Comparison of ENCODE assay signal across 10 cellular contexts in the genomic region with DNA sequence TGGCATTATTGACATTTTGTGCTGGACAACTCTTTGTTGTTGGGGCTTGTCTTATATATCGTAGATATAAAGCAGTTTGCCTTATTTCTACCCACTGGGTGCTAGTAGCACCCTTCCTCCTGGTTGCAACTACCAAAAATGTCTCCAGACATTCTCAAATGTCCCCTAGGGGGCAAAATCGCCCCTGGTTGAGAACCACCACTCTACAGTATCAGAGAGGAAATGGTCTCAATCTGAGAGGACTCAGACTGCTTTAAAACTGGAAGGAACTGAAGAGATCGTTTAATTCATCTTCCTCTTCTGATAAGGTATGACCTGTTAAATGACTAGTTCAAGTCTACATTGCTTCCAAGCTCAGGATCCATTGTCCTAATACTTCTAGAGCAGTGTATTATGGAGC. TPM values are rescaled to one million over a fixed set of nuclear protein-coding genes. Genes with fewer than 3 reads are reported as not detected.
DNase-seq lines count a peak whose midpoint lies in the region; ATAC-seq and TF ChIP-seq lines count a peak whose summit lies in the region.
"Had no signal": no experiment of that assay in that cellular context is flagged by ENCODE, and none has a peak within 500 bp of the region (broad histone marks: within the 10 kb centered on the region; RNA-seq: fewer than 3 reads in every experiment).

No MANE protein-coding gene starts in this region.

- TF ChIP-seq CTCF in WTC11 (IDR thresholded peaks at IDR 0.05): 0 out of 2 replicates have a peak, but pooled peaks have one; percentile 25

- H3K4me1 Mint-ChIP-seq in activated naive CD4-positive, alpha-beta T cell treated with anti-CD3 and anti-CD28 coated beads, Interleukin-2, amount 10 ng/mL, durations not matched to agents 7 days and 5 days: no peaks in the 10 kb centered on the region
- H3K4me1 Mint-ChIP-seq in WTC11: peaks cover 44% of the 10 kb centered on the region
- H3K4me1 Mint-ChIP-seq in stimulated activated effector memory CD8-positive, alpha-beta T cell treated with anti-CD3 and anti-CD28 coated beads, Interleukin-12 subunit alpha, Interleukin-12 subunit beta, amount 100 ng/mL, for 72 hours: no peaks in the 10 kb centered on the region

- no peaks in the 10 kb centered on the region for H3K9me3 Mint-ChIP-seq in activated naive CD4-positive, alpha-beta T cell treated with anti-CD3 and anti-CD28 coated beads, Interleukin-2, amount 10 ng/mL, durations not matched to agents 7 days and 5 days
- H3K9me3 Mint-ChIP-seq in WTC11: no peaks in the 10 kb centered on the region
- H3K9me3 Mint-ChIP-seq in stimulated activated effector memory CD8-positive, alpha-beta T cell treated with anti-CD3 and anti-CD28 coated beads, Interleukin-12 subunit alpha, Interleukin-12 subunit beta, amount 100 ng/mL, for 72 hours: no peaks in the 10 kb centered on the region

- no peak overlapping the region for H3K4me3 Mint-ChIP-seq in activated naive CD4-positive, alpha-beta T cell treated with anti-CD3 and anti-CD28 coated beads, Interleukin-2, amount 10 ng/mL, durations not matched to agents 7 days and 5 days
- no peak overlapping the region for H3K4me3 Mint-ChIP-seq in WTC11
- H3K4me3 Mint-ChIP-seq in stimulated activated effector memory CD8-positive, alpha-beta T cell treated with anti-CD3 and anti-CD28 coated beads, Interleukin-12 subunit alpha, Interleukin-12 subunit beta, amount 100 ng/mL, for 72 hours: no peak overlapping the region

- H3K36me3 Mint-ChIP-seq in activated naive CD4-positive, alpha-beta T cell treated with anti-CD3 and anti-CD28 coated beads, Interleukin-2, amount 10 ng/mL, durations not matched to agents 7 days and 5 days: no peaks in the 10 kb centered on the region
- no peaks in the 10 kb centered on the region for H3K36me3 Mint-ChIP-seq in WTC11
- H3K36me3 Mint-ChIP-seq in stimulated activated effector memory CD8-positive, alpha-beta T cell treated with anti-CD3 and anti-CD28 coated beads, Interleukin-12 subunit alpha, Interleukin-12 subunit beta, amount 100 ng/mL, for 72 hours: no peaks in the 10 kb centered on the region

- no peak overlapping the region for H3K27ac Mint-ChIP-seq in activated naive CD4-positive, alpha-beta T cell treated with anti-CD3 and anti-CD28 coated beads, Interleukin-2, amount 10 ng/mL, durations not matched to agents 7 days and 5 days
- H3K27ac Mint-ChIP-seq in WTC11: no peak overlapping the region
- H3K27ac Mint-ChIP-seq in stimulated activated effector memory CD8-positive, alpha-beta T cell treated with anti-CD3 and anti-CD28 coated beads, Interleukin-12 subunit alpha, Interleukin-12 subunit beta, amount 100 ng/mL, for 72 hours: no peak overlapping the region

- DNase-seq in activated naive CD4-positive, alpha-beta T cell treated with anti-CD3 and anti-CD28 coated beads, Interleukin-2, amount 10 ng/mL, durations not matched to agents 7 days and 5 days: peak; percentile 27
- DNase-seq in activated naive CD4-positive, alpha-beta T cell treated with anti-CD3 and anti-CD28 coated beads, Interleukin-2, amount 50 U/mL, for 16 hours: no peak
- DNase-seq in WTC11 (ENCODE audit: low spot score) (peak; percentile 41), NCI-H128 (lab: John Stamatoyannopoulos, UW; ENCODE audit: unreplicated experiment) (no peak), HuH-7 (ENCODE audit: low spot score) (no peak)
- DNase-seq in stimulated activated effector memory CD8-positive, alpha-beta T cell treated with anti-CD3 and anti-CD28 coated beads, Interleukin-12 subunit alpha, Interleukin-12 subunit beta, amount 100 ng/mL, for 72 hours (ENCODE audit: low spot score in 2 of 2): no peak
- DNase-seq: NCI-H2171, T-helper 9 cell had no signal

- POLR2A ChIA-PET in WTC11 (lab: Charles Lee): no interaction called here

- no peaks in the 10 kb centered on the region for H3K27me3 Mint-ChIP-seq in activated naive CD4-positive, alpha-beta T cell treated with anti-CD3 and anti-CD28 coated beads, Interleukin-2, amount 10 ng/mL, durations not matched to agents 7 days and 5 days
- peaks cover 10% of the 10 kb centered on the region; the same call in 1 of the 2 replicates for H3K27me3 Mint-ChIP-seq in WTC11 (ENCODE audit: low read depth)

- ATAC-seq in HG02852 (IDR thresholded peaks at IDR 0.05; ENCODE audit: unreplicated experiment): peak; percentile 51
- peak; percentile 88 for ATAC-seq in WTC11
- ATAC-seq in stimulated activated effector memory CD8-positive, alpha-beta T cell treated with anti-CD3 and anti-CD28 coated beads, Interleukin-12 subunit alpha, Interleukin-12 subunit beta, amount 100 ng/mL, for 72 hours: peak; percentile 40
- ATAC-seq in HG02678 (IDR thresholded peaks at IDR 0.05; ENCODE audit: unreplicated experiment): no peak

- CTCF ChIA-PET in activated naive CD4-positive, alpha-beta T cell treated with anti-CD3 and anti-CD28 coated beads, Interleukin-2, amount 10 ng/mL, durations not matched to agents 7 days and 5 days (lab: Charles Lee): interaction anchor here (0.8 kb wide), 1 partner anchor 62 kb away, joined by 4 read pairs; no protein-coding TSS in a partner anchor
- CTCF ChIA-PET in WTC11 (lab: Charles Lee): interaction anchor here (0.7 to 1.5 kb wide), 8 partner anchors 10 to 215 kb away, joined by 3 to 7 read pairs (median 3); no protein-coding TSS in a partner anchor

TF ChIP-seq in WTC11, 78 proteins besides CTCF, POLR2A, EP300 and RAD21:
- no peak for TF ChIP-seq CREM (CRISPR knock-in tag; IDR thresholded peaks at IDR 0.05)
- no peak for TF ChIP-seq ZNF121 (CRISPR knock-in tag; IDR thresholded peaks at IDR 0.05)
- TF ChIP-seq, protein P1, sequence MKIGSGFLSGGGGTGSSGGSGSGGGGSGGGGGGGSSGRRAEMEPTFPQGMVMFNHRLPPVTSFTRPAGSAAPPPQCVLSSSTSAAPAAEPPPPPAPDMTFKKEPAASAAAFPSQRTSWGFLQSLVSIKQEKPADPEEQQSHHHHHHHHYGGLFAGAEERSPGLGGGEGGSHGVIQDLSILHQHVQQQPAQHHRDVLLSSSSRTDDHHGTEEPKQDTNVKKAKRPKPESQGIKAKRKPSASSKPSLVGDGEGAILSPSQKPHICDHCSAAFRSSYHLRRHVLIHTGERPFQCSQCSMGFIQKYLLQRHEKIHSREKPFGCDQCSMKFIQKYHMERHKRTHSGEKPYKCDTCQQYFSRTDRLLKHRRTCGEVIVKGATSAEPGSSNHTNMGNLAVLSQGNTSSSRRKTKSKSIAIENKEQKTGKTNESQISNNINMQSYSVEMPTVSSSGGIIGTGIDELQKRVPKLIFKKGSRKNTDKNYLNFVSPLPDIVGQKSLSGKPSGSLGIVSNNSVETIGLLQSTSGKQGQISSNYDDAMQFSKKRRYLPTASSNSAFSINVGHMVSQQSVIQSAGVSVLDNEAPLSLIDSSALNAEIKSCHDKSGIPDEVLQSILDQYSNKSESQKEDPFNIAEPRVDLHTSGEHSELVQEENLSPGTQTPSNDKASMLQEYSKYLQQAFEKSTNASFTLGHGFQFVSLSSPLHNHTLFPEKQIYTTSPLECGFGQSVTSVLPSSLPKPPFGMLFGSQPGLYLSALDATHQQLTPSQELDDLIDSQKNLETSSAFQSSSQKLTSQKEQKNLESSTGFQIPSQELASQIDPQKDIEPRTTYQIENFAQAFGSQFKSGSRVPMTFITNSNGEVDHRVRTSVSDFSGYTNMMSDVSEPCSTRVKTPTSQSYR (CRISPR knock-in tag; IDR thresholded peaks at IDR 0.05): no peak
- TF ChIP-seq, protein P2, sequence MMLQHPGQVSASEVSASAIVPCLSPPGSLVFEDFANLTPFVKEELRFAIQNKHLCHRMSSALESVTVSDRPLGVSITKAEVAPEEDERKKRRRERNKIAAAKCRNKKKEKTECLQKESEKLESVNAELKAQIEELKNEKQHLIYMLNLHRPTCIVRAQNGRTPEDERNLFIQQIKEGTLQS (CRISPR knock-in tag; conservative IDR thresholded peaks at IDR 0.05): no peak
- TF ChIP-seq NR2C2 (CRISPR knock-in tag; IDR thresholded peaks at IDR 0.05): no peak
- TF ChIP-seq, protein P3, sequence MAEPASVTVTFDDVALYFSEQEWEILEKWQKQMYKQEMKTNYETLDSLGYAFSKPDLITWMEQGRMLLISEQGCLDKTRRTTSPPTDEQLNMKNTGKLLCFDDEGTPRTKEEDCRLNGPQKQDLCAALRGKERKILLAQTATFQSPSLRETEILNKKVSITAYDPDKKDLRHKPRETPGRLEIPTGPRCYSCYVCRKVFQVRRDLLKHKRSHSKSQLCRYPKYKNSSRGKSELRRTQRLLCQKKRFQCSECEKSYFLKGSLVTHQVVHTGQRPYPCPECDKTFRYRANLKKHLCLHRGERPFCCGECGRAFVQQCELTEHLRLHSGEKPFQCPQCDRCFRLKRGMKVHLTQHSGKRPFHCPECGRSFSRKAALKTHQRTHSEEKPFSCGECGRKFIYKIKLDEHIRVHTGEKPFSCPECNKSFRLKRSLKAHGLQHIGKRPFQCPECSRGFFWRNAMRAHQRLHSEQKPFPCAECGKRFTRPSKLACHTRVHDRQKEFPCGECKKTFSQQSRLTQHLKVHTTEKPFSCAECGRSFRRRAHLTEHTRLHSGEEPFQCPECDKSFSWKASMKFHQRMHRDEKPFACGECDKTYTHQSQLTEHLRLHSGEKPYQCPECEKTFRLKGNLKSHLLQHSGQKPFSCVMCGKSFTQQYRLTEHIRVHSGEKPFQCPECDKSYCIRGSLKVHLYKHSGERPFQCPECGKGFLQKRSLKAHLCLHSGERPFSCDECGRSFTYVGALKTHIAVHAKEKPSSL (CRISPR knock-in tag; conservative IDR thresholded peaks at IDR 0.05): no peak

RNA-seq across cellular contexts. Expression of gene SH3BGRL2, which starts 14.9 kb away (rescaled TPM):
- total RNA-seq in WTC11 (2021): 13.8 to 16.5 TPM (median 15.5 TPM) in 3 replicates

Comparison
In these comparisons a context has a peak if more than half of its experiments do, and no peak if none do; other contexts are left out.
1. DNase-seq: peak in activated naive CD4-positive, alpha-beta T cell treated with anti-CD3 and anti-CD28 coated beads, Interleukin-2, amount 10 ng/mL, durations not matched to agents 7 days and 5 days (single experiment) and WTC11 (single experiment); none in activated naive CD4-positive, alpha-beta T cell treated with anti-CD3 and anti-CD28 coated beads, Interleukin-2, amount 50 U/mL, for 16 hours (single experiment), stimulated activated effector memory CD8-positive, alpha-beta T cell treated with anti-CD3 and anti-CD28 coated beads, Interleukin-12 subunit alpha, Interleukin-12 subunit beta, amount 100 ng/mL, for 72 hours (0 of 2), NCI-H128 (single experiment) and HuH-7 (single experiment).